Comparison of ENCODE assay signal across 1 cellular context in the genomic region with DNA sequence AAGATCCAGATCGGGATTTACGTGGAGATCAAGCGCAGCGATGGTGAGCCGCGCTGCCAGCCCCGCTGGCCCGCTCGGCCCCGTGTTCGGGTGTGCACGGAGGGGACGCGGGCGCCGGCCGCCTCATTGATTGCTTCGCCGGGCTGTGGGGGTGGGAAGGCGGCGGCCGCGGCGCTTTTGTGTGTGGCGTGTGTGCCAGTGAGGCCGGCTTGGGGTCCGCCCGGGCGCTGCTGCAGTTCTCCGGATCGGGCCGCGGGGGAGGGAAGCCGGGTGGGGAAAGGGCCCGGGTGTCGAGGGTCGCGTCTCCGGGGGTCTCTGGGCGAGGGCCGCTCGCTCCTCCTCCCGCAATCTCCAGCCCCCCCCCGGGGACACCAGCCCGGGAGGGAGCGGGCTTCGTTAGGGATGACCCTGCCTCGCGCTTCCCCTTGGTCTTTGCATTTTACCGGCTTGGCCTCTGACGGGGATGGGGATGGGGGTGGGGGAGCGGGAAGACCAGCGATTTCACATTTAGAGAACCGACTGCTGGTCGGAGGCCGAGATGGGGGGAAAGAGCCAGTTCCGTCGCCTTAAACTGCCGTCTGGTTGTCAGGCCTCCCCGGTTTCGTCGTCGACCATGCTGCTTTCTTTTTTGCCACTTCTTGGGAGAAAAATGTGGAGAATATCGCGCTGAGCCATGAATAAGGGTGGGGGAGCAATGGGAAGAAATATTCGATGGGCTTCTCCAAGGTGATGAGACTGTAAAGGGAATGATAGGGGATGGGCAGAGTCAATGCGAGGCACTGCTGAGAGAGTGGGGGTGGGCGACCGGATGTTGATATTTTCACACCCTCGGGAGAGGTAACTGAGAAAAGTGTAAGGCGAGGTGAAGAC.
TF ChIP-seq lines count a peak whose summit lies in the region.

No MANE protein-coding gene starts in this region.

TF ChIP-seq in K562, 482 proteins besides CTCF, POLR2A, EP300 and RAD21 (continued from another document and continues in another):
- TF ChIP-seq RBM22 (IDR thresholded peaks at IDR 0.05; ENCODE audit: low read depth, low read length, poor library complexity, severe bottlenecking), result no peak
- TF ChIP-seq, protein P1, sequence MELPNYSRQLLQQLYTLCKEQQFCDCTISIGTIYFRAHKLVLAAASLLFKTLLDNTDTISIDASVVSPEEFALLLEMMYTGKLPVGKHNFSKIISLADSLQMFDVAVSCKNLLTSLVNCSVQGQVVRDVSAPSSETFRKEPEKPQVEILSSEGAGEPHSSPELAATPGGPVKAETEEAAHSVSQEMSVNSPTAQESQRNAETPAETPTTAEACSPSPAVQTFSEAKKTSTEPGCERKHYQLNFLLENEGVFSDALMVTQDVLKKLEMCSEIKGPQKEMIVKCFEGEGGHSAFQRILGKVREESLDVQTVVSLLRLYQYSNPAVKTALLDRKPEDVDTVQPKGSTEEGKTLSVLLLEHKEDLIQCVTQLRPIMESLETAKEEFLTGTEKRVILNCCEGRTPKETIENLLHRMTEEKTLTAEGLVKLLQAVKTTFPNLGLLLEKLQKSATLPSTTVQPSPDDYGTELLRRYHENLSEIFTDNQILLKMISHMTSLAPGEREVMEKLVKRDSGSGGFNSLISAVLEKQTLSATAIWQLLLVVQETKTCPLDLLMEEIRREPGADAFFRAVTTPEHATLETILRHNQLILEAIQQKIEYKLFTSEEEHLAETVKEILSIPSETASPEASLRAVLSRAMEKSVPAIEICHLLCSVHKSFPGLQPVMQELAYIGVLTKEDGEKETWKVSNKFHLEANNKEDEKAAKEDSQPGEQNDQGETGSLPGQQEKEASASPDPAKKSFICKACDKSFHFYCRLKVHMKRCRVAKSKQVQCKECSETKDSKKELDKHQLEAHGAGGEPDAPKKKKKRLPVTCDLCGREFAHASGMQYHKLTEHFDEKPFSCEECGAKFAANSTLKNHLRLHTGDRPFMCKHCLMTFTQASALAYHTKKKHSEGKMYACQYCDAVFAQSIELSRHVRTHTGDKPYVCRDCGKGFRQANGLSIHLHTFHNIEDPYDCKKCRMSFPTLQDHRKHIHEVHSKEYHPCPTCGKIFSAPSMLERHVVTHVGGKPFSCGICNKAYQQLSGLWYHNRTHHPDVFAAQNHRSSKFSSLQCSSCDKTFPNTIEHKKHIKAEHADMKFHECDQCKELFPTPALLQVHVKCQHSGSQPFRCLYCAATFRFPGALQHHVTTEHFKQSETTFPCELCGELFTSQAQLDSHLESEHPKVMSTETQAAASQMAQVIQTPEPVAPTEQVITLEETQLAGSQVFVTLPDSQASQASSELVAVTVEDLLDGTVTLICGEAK (IDR thresholded peaks at IDR 0.05), result peak; percentile 64
- TF ChIP-seq, protein P1 (CRISPR knock-in tag; IDR thresholded peaks at IDR 0.05), result no peak
- TF ChIP-seq, protein P2, sequence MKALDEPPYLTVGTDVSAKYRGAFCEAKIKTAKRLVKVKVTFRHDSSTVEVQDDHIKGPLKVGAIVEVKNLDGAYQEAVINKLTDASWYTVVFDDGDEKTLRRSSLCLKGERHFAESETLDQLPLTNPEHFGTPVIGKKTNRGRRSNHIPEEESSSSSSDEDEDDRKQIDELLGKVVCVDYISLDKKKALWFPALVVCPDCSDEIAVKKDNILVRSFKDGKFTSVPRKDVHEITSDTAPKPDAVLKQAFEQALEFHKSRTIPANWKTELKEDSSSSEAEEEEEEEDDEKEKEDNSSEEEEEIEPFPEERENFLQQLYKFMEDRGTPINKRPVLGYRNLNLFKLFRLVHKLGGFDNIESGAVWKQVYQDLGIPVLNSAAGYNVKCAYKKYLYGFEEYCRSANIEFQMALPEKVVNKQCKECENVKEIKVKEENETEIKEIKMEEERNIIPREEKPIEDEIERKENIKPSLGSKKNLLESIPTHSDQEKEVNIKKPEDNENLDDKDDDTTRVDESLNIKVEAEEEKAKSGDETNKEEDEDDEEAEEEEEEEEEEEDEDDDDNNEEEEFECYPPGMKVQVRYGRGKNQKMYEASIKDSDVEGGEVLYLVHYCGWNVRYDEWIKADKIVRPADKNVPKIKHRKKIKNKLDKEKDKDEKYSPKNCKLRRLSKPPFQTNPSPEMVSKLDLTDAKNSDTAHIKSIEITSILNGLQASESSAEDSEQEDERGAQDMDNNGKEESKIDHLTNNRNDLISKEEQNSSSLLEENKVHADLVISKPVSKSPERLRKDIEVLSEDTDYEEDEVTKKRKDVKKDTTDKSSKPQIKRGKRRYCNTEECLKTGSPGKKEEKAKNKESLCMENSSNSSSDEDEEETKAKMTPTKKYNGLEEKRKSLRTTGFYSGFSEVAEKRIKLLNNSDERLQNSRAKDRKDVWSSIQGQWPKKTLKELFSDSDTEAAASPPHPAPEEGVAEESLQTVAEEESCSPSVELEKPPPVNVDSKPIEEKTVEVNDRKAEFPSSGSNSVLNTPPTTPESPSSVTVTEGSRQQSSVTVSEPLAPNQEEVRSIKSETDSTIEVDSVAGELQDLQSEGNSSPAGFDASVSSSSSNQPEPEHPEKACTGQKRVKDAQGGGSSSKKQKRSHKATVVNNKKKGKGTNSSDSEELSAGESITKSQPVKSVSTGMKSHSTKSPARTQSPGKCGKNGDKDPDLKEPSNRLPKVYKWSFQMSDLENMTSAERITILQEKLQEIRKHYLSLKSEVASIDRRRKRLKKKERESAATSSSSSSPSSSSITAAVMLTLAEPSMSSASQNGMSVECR (CRISPR knock-in tag; IDR thresholded peaks at IDR 0.05), result peak; percentile 31; the same call in 1 of the 2 replicates
- no peak for TF ChIP-seq TOE1 (IDR thresholded peaks at IDR 0.05; ENCODE audit: borderline replicate concordance)
- TF ChIP-seq TOE1 (CRISPR knock-in tag; IDR thresholded peaks at IDR 0.05; ENCODE audit: borderline replicate concordance, low read depth), result no peak
- no peak for TF ChIP-seq CBX5 (IDR thresholded peaks at IDR 0.05; ENCODE audit: borderline replicate concordance, low read depth)
- no peak for TF ChIP-seq MAFK (IDR thresholded peaks at IDR 0.05; ENCODE audit: low read length)
- TF ChIP-seq GABPA (tag; conservative IDR thresholded peaks at IDR 0.05; ENCODE audit: low read depth), result peak; percentile 69
- no peak for TF ChIP-seq CREBBP (IDR thresholded peaks at IDR 0.05; ENCODE audit: low read depth, low read length)
- no peak for TF ChIP-seq STAG1 (CRISPR knock-in tag; IDR thresholded peaks at IDR 0.05; ENCODE audit: borderline replicate concordance)
- TF ChIP-seq, protein P3, sequence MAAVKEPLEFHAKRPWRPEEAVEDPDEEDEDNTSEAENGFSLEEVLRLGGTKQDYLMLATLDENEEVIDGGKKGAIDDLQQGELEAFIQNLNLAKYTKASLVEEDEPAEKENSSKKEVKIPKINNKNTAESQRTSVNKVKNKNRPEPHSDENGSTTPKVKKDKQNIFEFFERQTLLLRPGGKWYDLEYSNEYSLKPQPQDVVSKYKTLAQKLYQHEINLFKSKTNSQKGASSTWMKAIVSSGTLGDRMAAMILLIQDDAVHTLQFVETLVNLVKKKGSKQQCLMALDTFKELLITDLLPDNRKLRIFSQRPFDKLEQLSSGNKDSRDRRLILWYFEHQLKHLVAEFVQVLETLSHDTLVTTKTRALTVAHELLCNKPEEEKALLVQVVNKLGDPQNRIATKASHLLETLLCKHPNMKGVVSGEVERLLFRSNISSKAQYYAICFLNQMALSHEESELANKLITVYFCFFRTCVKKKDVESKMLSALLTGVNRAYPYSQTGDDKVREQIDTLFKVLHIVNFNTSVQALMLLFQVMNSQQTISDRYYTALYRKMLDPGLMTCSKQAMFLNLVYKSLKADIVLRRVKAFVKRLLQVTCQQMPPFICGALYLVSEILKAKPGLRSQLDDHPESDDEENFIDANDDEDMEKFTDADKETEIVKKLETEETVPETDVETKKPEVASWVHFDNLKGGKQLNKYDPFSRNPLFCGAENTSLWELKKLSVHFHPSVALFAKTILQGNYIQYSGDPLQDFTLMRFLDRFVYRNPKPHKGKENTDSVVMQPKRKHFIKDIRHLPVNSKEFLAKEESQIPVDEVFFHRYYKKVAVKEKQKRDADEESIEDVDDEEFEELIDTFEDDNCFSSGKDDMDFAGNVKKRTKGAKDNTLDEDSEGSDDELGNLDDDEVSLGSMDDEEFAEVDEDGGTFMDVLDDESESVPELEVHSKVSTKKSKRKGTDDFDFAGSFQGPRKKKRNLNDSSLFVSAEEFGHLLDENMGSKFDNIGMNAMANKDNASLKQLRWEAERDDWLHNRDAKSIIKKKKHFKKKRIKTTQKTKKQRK (IDR thresholded peaks at IDR 0.05; ENCODE audit: borderline replicate concordance, low read depth, low read length), result no peak
- TF ChIP-seq, protein P4, sequence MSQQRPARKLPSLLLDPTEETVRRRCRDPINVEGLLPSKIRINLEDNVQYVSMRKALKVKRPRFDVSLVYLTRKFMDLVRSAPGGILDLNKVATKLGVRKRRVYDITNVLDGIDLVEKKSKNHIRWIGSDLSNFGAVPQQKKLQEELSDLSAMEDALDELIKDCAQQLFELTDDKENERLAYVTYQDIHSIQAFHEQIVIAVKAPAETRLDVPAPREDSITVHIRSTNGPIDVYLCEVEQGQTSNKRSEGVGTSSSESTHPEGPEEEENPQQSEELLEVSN (IDR thresholded peaks at IDR 0.05; ENCODE audit: borderline replicate concordance in 1 of 2, extremely low read depth in 1 of 2, insufficient read depth in 1 of 2, insufficient read length in 1 of 2, low read depth in 1 of 2, low read length in 1 of 2, poor library complexity in 1 of 2, severe bottlenecking in 1 of 2), result peak in 1 of 2 experiments; percentile 74
- no peak for TF ChIP-seq NFIX (CRISPR knock-in tag; IDR thresholded peaks at IDR 0.05; ENCODE audit: low read depth)
- TF ChIP-seq, protein P5, sequence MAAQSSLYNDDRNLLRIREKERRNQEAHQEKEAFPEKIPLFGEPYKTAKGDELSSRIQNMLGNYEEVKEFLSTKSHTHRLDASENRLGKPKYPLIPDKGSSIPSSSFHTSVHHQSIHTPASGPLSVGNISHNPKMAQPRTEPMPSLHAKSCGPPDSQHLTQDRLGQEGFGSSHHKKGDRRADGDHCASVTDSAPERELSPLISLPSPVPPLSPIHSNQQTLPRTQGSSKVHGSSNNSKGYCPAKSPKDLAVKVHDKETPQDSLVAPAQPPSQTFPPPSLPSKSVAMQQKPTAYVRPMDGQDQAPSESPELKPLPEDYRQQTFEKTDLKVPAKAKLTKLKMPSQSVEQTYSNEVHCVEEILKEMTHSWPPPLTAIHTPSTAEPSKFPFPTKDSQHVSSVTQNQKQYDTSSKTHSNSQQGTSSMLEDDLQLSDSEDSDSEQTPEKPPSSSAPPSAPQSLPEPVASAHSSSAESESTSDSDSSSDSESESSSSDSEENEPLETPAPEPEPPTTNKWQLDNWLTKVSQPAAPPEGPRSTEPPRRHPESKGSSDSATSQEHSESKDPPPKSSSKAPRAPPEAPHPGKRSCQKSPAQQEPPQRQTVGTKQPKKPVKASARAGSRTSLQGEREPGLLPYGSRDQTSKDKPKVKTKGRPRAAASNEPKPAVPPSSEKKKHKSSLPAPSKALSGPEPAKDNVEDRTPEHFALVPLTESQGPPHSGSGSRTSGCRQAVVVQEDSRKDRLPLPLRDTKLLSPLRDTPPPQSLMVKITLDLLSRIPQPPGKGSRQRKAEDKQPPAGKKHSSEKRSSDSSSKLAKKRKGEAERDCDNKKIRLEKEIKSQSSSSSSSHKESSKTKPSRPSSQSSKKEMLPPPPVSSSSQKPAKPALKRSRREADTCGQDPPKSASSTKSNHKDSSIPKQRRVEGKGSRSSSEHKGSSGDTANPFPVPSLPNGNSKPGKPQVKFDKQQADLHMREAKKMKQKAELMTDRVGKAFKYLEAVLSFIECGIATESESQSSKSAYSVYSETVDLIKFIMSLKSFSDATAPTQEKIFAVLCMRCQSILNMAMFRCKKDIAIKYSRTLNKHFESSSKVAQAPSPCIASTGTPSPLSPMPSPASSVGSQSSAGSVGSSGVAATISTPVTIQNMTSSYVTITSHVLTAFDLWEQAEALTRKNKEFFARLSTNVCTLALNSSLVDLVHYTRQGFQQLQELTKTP (IDR thresholded peaks at IDR 0.05; ENCODE audit: low read depth in 1 of 2, partially characterized antibody in 2 of 2), result peak in 1 of 2 experiments; percentile 34
- TF ChIP-seq ZNF134 (CRISPR knock-in tag; conservative IDR thresholded peaks at IDR 0.05), result no peak
- TF ChIP-seq ZFP30 (CRISPR knock-in tag; IDR thresholded peaks at IDR 0.05; ENCODE audit: borderline replicate concordance), result no peak
- no peak for TF ChIP-seq MED1 (CRISPR knock-in tag; IDR thresholded peaks at IDR 0.05; ENCODE audit: borderline replicate concordance)
- no peak for TF ChIP-seq SLC30A9 (CRISPR knock-in tag; IDR thresholded peaks at IDR 0.05)
- no peak for TF ChIP-seq SRSF3 (IDR thresholded peaks at IDR 0.05; ENCODE audit: insufficient read depth, low read length)
- no peak for TF ChIP-seq NR2C1 (IDR thresholded peaks at IDR 0.05)
- TF ChIP-seq NR2C1 (tag; IDR thresholded peaks at IDR 0.05), result no peak
- TF ChIP-seq ZNF586 (CRISPR knock-in tag; conservative IDR thresholded peaks at IDR 0.05), result no peak
- TF ChIP-seq CCAR2 (IDR thresholded peaks at IDR 0.05; ENCODE audit: low read depth, low read length), result no peak
- TF ChIP-seq RNF2 (IDR thresholded peaks at IDR 0.05), result no peak
- TF ChIP-seq RAD51 (IDR thresholded peaks at IDR 0.05; ENCODE audit: borderline replicate concordance, low read depth), result no peak
- TF ChIP-seq ZNF217 (CRISPR knock-in tag; IDR thresholded peaks at IDR 0.05), result no peak
- TF ChIP-seq ZNF436 (CRISPR knock-in tag; IDR thresholded peaks at IDR 0.05), result no peak
- TF ChIP-seq ZNF444 (CRISPR knock-in tag; IDR thresholded peaks at IDR 0.05), result no peak
- TF ChIP-seq WHSC1 (IDR thresholded peaks at IDR 0.05; ENCODE audit: low read length), result no peak
- TF ChIP-seq TAF9B (IDR thresholded peaks at IDR 0.05; ENCODE audit: partially characterized antibody), result peak; percentile 14
- TF ChIP-seq ZKSCAN1 (IDR thresholded peaks at IDR 0.05; ENCODE audit: low read depth, low read length), result no peak
